Comparison of ENCODE assay signal across 11 cellular contexts in the genomic region with DNA sequence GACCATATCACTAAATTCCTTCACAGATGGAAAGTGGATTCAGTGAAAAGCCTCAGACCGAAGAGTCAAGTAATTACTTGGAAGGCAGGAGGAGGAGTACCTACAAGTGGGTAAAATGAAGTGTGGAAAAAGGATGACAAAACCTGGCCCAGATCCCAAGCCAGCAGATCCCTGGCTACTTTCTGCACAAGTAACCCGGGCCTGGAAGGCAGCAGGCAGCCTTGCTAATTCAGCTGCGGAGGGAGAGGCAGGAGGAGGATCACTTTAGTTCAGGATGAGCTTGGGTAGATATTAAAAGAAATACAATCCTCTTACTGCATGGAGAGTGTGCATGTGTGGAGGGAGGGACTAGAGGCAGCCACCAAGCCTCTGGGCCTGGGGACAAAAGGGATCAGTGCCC. TPM values are rescaled to one million over a fixed set of nuclear protein-coding genes. Genes with fewer than 3 reads are reported as not detected.
DNase-seq lines count a peak whose midpoint lies in the region; ATAC-seq, FAIRE-seq and TF ChIP-seq lines count a peak whose summit lies in the region.
"Had no signal": no experiment of that assay in that cellular context is flagged by ENCODE, and none has a peak within 500 bp of the region (broad histone marks: within the 10 kb centered on the region; RNA-seq: fewer than 3 reads in every experiment).

No MANE protein-coding gene starts in this region.

- peaks cover 50% of the 10 kb centered on the region for H3K27me3 Mint-ChIP-seq in activated naive CD4-positive, alpha-beta T cell treated with anti-CD3 and anti-CD28 coated beads, Interleukin-2, amount 50 U/mL, for 24 hours

- peaks cover 5% of the 10 kb centered on the region for H3K36me3 Mint-ChIP-seq in activated naive CD4-positive, alpha-beta T cell treated with anti-CD3 and anti-CD28 coated beads, Interleukin-2, amount 50 U/mL, for 24 hours
- no peaks in the 10 kb centered on the region for H3K36me3 Mint-ChIP-seq in stimulated activated effector memory CD8-positive, alpha-beta T cell treated with anti-CD3 and anti-CD28 coated beads, Interleukin-12 subunit alpha, Interleukin-12 subunit beta, amount 100 ng/mL, for 72 hours

- peak overlapping the region; percentile 39 for H3K4me3 Mint-ChIP-seq in activated naive CD4-positive, alpha-beta T cell treated with anti-CD3 and anti-CD28 coated beads, Interleukin-2, amount 50 U/mL, for 24 hours
- H3K4me3 Mint-ChIP-seq in stimulated activated effector memory CD8-positive, alpha-beta T cell treated with anti-CD3 and anti-CD28 coated beads, Interleukin-12 subunit alpha, Interleukin-12 subunit beta, amount 100 ng/mL, for 72 hours, result peak overlapping the region; percentile 44

- H3K9me3 ChIP-seq in tibial nerve, result peaks cover 0 to 16% (median 0%) of the 10 kb centered on the region in 4 donors

- no peak for DNase-seq in activated naive CD4-positive, alpha-beta T cell treated with anti-CD3 and anti-CD28 coated beads, Interleukin-2, amount 50 U/mL, for 16 hours
- DNase-seq in NCI-H82 treated with DMSO at 0.1 percent for 48 hours (lab: John Stamatoyannopoulos, UW; ENCODE audit: unreplicated experiment), result peak; percentile 77
- DNase-seq in fibroblast of mammary gland (ENCODE audit: low read depth), result peak; percentile 26
- DNase-seq in stimulated activated effector memory CD8-positive, alpha-beta T cell treated with anti-CD3 and anti-CD28 coated beads, Interleukin-12 subunit alpha, Interleukin-12 subunit beta, amount 100 ng/mL, for 72 hours (ENCODE audit: low spot score in 2 of 2), result no peak
- DNase-seq in SKM-1 treated with dmso at 0.1 percent for 144 hours (lab: John Stamatoyannopoulos, UW; ENCODE audit: unreplicated experiment), result no peak
- DNase-seq in urothelium cell line (ENCODE audit: low spot score), result no peak
- no peak for DNase-seq in tibial nerve (ENCODE audit: low spot score in 2 of 2)
- DNase-seq: AML-193, left ventricle myocardium superior had no signal

- no peak overlapping the region for H3K4me3 ChIP-seq in fibroblast of mammary gland (ENCODE audit: control insufficient read depth, low read depth, low read length)
- H3K4me3 ChIP-seq in tibial nerve, result no peak overlapping the region

- peaks cover 0 to 20% of the 10 kb centered on the region in 2 donors for H3K27me3 ChIP-seq in tibial nerve

- no peak for ATAC-seq in stimulated activated effector memory CD8-positive, alpha-beta T cell treated with anti-CD3 and anti-CD28 coated beads, Interleukin-12 subunit alpha, Interleukin-12 subunit beta, amount 100 ng/mL, for 72 hours
- ATAC-seq: left ventricle myocardium superior, SK-N-SH treated with all-trans-retinoic acid at 6 μM for 48 hours had no signal

- H3K36me3 ChIP-seq in tibial nerve, result no peaks in the 10 kb centered on the region

- no peak for TF ChIP-seq EP300 in tibial nerve (IDR thresholded peaks at IDR 0.05)

- 53 to 74% methylated on average over 3 of the region's 3 CpGs for WGBS in tibial nerve, 2 donors

- H3K9me3 Mint-ChIP-seq in activated naive CD4-positive, alpha-beta T cell treated with anti-CD3 and anti-CD28 coated beads, Interleukin-2, amount 50 U/mL, for 24 hours, result peaks cover 12% of the 10 kb centered on the region
- H3K9me3 Mint-ChIP-seq in stimulated activated effector memory CD8-positive, alpha-beta T cell treated with anti-CD3 and anti-CD28 coated beads, Interleukin-12 subunit alpha, Interleukin-12 subunit beta, amount 100 ng/mL, for 72 hours, result peaks cover 10% of the 10 kb centered on the region

- no peak overlapping the region for H3K27ac ChIP-seq in tibial nerve

- no peak for TF ChIP-seq POLR2A in tibial nerve (IDR thresholded peaks at IDR 0.05)

- peaks cover 18% of the 10 kb centered on the region for H3K4me1 Mint-ChIP-seq in activated naive CD4-positive, alpha-beta T cell treated with anti-CD3 and anti-CD28 coated beads, Interleukin-2, amount 50 U/mL, for 24 hours
- no peaks in the 10 kb centered on the region for H3K4me1 Mint-ChIP-seq in stimulated activated effector memory CD8-positive, alpha-beta T cell treated with anti-CD3 and anti-CD28 coated beads, Interleukin-12 subunit alpha, Interleukin-12 subunit beta, amount 100 ng/mL, for 72 hours

- H3K4me1 ChIP-seq in tibial nerve, result peaks cover 0 to 22% (median 0%) of the 10 kb centered on the region in 4 donors

- H3K27ac Mint-ChIP-seq in activated naive CD4-positive, alpha-beta T cell treated with anti-CD3 and anti-CD28 coated beads, Interleukin-2, amount 50 U/mL, for 24 hours, result no peak overlapping the region
- H3K27ac Mint-ChIP-seq in stimulated activated effector memory CD8-positive, alpha-beta T cell treated with anti-CD3 and anti-CD28 coated beads, Interleukin-12 subunit alpha, Interleukin-12 subunit beta, amount 100 ng/mL, for 72 hours, result no peak overlapping the region

- no peak for FAIRE-seq in urothelium cell line (lab: Jason Lieb, UNC)

- TF ChIP-seq CTCF in fibroblast of mammary gland (conservative IDR thresholded peaks at IDR 0.05; ENCODE audit: control insufficient read depth, insufficient read depth, low read depth, low read length) (no peak), tibial nerve (IDR thresholded peaks at IDR 0.05) (no peak)

RNA-seq across cellular contexts. Expression of a gene that starts 1.6 kb away (rescaled TPM):
- total RNA-seq in tibial nerve, result 10 to 100 TPM in 2 of 4 donors, 1 to 10 TPM in 2; 3.5 to 37.0 (median 10.9) TPM

Comparison
In these comparisons a context has a peak if more than half of its experiments do, and no peak if none do; other contexts are left out.
1. DNase-seq: peak in NCI-H82 treated with DMSO at 0.1 percent for 48 hours (single experiment) and fibroblast of mammary gland (single experiment); none in activated naive CD4-positive, alpha-beta T cell treated with anti-CD3 and anti-CD28 coated beads, Interleukin-2, amount 50 U/mL, for 16 hours (single experiment), stimulated activated effector memory CD8-positive, alpha-beta T cell treated with anti-CD3 and anti-CD28 coated beads, Interleukin-12 subunit alpha, Interleukin-12 subunit beta, amount 100 ng/mL, for 72 hours (0 of 2), SKM-1 treated with dmso at 0.1 percent for 144 hours (single experiment), urothelium cell line (single experiment) and tibial nerve (0 of 2).